ENCODE assay signal across 13 cellular contexts in genomic region chr1:163085041-163085903, GRCh38. TPM values are rescaled to one million over a fixed set of nuclear protein-coding genes. Genes with fewer than 3 reads are reported as not detected.
DNase-seq lines count a peak whose midpoint lies in the region; ATAC-seq and TF ChIP-seq lines count a peak whose summit lies in the region.
"Had no signal": no experiment of that assay in that cellular context is flagged by ENCODE, and none has a peak within 500 bp of the region (broad histone marks: within the 10 kb centered on the region; RNA-seq: fewer than 3 reads in every experiment).

No MANE protein-coding gene starts in this region.

- DNase-seq in NCI-H82 (lab: John Stamatoyannopoulos, UW) = peak; percentile 40
- DNase-seq in NCI-H82 treated with DMSO at 0.1 percent for 48 hours (lab: John Stamatoyannopoulos, UW; ENCODE audit: unreplicated experiment) = no peak
- peak; percentile 69 for DNase-seq in SHP77 treated with DMSO at 0.1 percent for 48 hours (lab: John Stamatoyannopoulos, UW)
- DNase-seq in fibroblast of the aortic adventitia (ENCODE audit: low read depth) = peak; percentile 72
- no peak for DNase-seq in aorta
- DNase-seq: stimulated activated naive CD8-positive, alpha-beta T cell treated with anti-CD3 and anti-CD28 coated beads, Interleukin-15, Interleukin-2, amounts not matched to agents 100 U/mL and 50 U/mL, for 24 hours had no signal

- H3K27me3 ChIP-seq in aorta (ENCODE audit: control insufficient read depth in 1 of 2, insufficient read depth in 2 of 2, low read length in 1 of 2) = no peaks in the 10 kb centered on the region
- H3K27me3 ChIP-seq: breast epithelium had no signal

- H3K4me1 ChIP-seq in aorta (ENCODE audit: control insufficient read depth in 1 of 2, insufficient read depth in 2 of 2, low read length in 2 of 2) = peaks cover 9 to 14% of the 10 kb centered on the region in 2 donors
- H3K4me1 ChIP-seq: breast epithelium had no signal

- H3K4me3 ChIP-seq in fibroblast of the aortic adventitia (ENCODE audit: low read depth, low read length) (no peak overlapping the region), aorta (ENCODE audit: low read length in 2 of 2) (no peak overlapping the region)
- H3K4me3 ChIP-seq: breast epithelium, smooth muscle cell had no signal

- no peaks in the 10 kb centered on the region for H3K36me3 ChIP-seq in aorta (ENCODE audit: control insufficient read depth in 1 of 2, insufficient read depth in 2 of 2, low read length in 1 of 2)

- no peak for TF ChIP-seq CTCF in fibroblast of the aortic adventitia (IDR thresholded peaks at IDR 0.05; ENCODE audit: insufficient read depth, low read length)

- 15 to 19% methylated on average over 4 of the region's 4 CpGs for WGBS in aorta, 2 donors

- H3K27ac ChIP-seq in aorta (ENCODE audit: low read depth in 1 of 2, low read length in 2 of 2) = peak overlapping the region; percentile 93 to 95
- H3K27ac ChIP-seq: breast epithelium, VCaP had no signal

- intact Hi-C loops in aorta (cut with DNase I) = loop anchor here in 1 of 2 donors (5.0 kb wide), 1 partner anchor 82 kb away; no protein-coding TSS in a partner anchor

- ATAC-seq in aorta (ENCODE audit: low FRiP score) (peak; percentile 72), HG03025 (IDR thresholded peaks at IDR 0.05; ENCODE audit: low FRiP score, unreplicated experiment) (no peak), HG03039 (IDR thresholded peaks at IDR 0.05; ENCODE audit: unreplicated experiment) (no peak), GM21360 (IDR thresholded peaks at IDR 0.05; ENCODE audit: unreplicated experiment) (no peak)
- ATAC-seq: stimulated activated naive CD8-positive, alpha-beta T cell treated with anti-CD3 and anti-CD28 coated beads, Interleukin-15, Interleukin-2, amounts not matched to agents 100 U/mL and 50 U/mL, for 24 hours had no signal

- no peaks in the 10 kb centered on the region for H3K9me3 ChIP-seq in aorta (ENCODE audit: control insufficient read depth, low read length)
- H3K9me3 ChIP-seq: breast epithelium had no signal

RNA-seq across cellular contexts. Expression of gene RGS4, which starts 16.1 kb away (rescaled TPM):
- total RNA-seq in fibroblast of the aortic adventitia (ENCODE audit: low replicate concordance) (255 and 538 TPM in 2 replicates), aorta (10 to 100 TPM; 11.9 to 22.1 TPM)
- 10 to 100 TPM; 29.3 to 42.1 TPM for polyA plus RNA-seq in aorta
- total RNA-seq: mononuclear cell had no signal

Comparison
In these comparisons a context has a peak if more than half of its experiments do, and no peak if none do; other contexts are left out.
1. DNase-seq: peak in NCI-H82 (single experiment), SHP77 treated with DMSO at 0.1 percent for 48 hours (single experiment) and fibroblast of the aortic adventitia (single experiment); none in NCI-H82 treated with DMSO at 0.1 percent for 48 hours (single experiment) and aorta (0 of 2).
2. RNA of gene RGS4, which starts 16.1 kb away (total RNA-seq): 255 to 538 TPM in fibroblast of the aortic adventitia; 11.9 to 22.1 TPM in aorta; every median in the first group is over 10 times any median in the second.